ENCODE assay signal across 17 cellular contexts in the genomic region with DNA sequence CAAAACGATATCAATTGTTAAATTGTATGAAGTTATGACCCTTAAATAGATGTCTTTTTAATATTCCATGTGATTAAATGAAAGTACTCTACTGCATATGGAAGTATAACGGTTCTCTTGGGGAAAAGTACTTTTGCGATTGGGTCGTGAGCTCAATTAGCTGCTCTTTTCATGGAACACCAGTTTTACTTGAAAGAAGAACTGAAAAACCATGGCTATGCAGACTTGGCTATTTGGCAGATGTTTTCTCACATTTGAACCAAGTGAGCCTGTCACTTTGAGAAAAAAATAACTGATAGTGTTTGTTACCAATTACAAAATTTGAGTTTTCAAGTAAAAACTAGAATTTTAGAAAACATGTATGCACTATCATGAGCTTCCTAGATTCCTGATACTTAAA. TPM values are rescaled to one million over a fixed set of nuclear protein-coding genes. Genes with fewer than 3 reads are reported as not detected.
A peak's percentile ranks its signal among the peaks of the same experiment; 100 is the strongest.
DNase-seq lines count a peak whose midpoint lies in the region; ATAC-seq, FAIRE-seq and TF ChIP-seq lines count a peak whose summit lies in the region.
"Had no signal": no experiment of that assay in that cellular context is flagged by ENCODE, and none has a peak within 500 bp of the region (broad histone marks: within the 10 kb centered on the region; RNA-seq: fewer than 3 reads in every experiment).

No MANE protein-coding gene starts in this region.

- H3K27ac ChIP-seq in A549, result no peak overlapping the region
- H3K27ac ChIP-seq in OCI-LY3 (ENCODE audit: low read length), result peak overlapping the region; percentile 32
- H3K27ac ChIP-seq in K562 (ENCODE audit: extremely low read depth, low read depth, low read length), result no peak overlapping the region
- no peak overlapping the region for H3K27ac ChIP-seq in ascending aorta

- no TSS peak for BruUV-seq in K562 (replicated peaks; lab: Mats Ljungman, UMichigan)

- POLR2A ChIA-PET in A549 (lab: Yijun Ruan, JAX), result no interaction called here
- POLR2A ChIA-PET in K562 (lab: Yijun Ruan, JAX), result interaction anchor here (0.7 kb wide), 2 partner anchors 10 to 152 kb away, joined by 3 read pairs; no protein-coding TSS in a partner anchor

- H2AFZ ChIP-seq in OCI-LY3 (ENCODE audit: low read depth, low read length), result no peak overlapping the region
- no peak overlapping the region for H2AFZ ChIP-seq in K562 (ENCODE audit: low read depth, low read length)

- no peaks in the 10 kb centered on the region for H3K9me3 ChIP-seq in A549
- no peaks in the 10 kb centered on the region for H3K9me3 ChIP-seq in OCI-LY3 (ENCODE audit: insufficient read depth, low read length)
- no peaks in the 10 kb centered on the region for H3K9me3 ChIP-seq in K562 (replicated peaks; ENCODE audit: control insufficient read depth, insufficient read depth, low read depth, low read length)
- no peaks in the 10 kb centered on the region for H3K9me3 ChIP-seq in ascending aorta
- H3K9me3 ChIP-seq: Caco-2 had no signal

- intact Hi-C loops in K562 (cut with micrococcal nuclease) (no loop called here), ascending aorta (cut with DNase I) (no loop called here)

- H3K4me3 ChIP-seq in A549, result no peak overlapping the region
- peak overlapping the region; percentile 50 for H3K4me3 ChIP-seq in OCI-LY3 (ENCODE audit: low read length)
- H3K4me3 ChIP-seq in K562, result no peak overlapping the region
- H3K4me3 ChIP-seq in ascending aorta, result no peak overlapping the region

- H3K27me3 ChIP-seq in OCI-LY3 (ENCODE audit: low read depth, low read length), result peaks cover 22% of the 10 kb centered on the region
- peaks cover 2 to 25% of the 10 kb centered on the region in 2 experiments; a peak in 3 of 5 replicates for H3K27me3 ChIP-seq in K562 (ENCODE audit: control insufficient read depth in 2 of 2, insufficient read depth in 2 of 2, low read length in 2 of 2)
- H3K27me3 ChIP-seq in ascending aorta, result no peaks in the 10 kb centered on the region

- H3K9ac ChIP-seq in OCI-LY3 (ENCODE audit: low read length) (0 out of 2 replicates have a peak overlapping the region, but pooled peaks have one; percentile 9), K562 (ENCODE audit: insufficient read depth in 1 of 2, low read depth in 2 of 2, low read length in 2 of 2) (no peak overlapping the region)

- CTCF ChIA-PET in A549 (lab: Yijun Ruan, JAX), result interaction anchor here (0.8 to 18.2 kb wide), 5 partner anchors 20 to 61 kb away, joined by 3 to 203 read pairs (median 4); partner anchors contain the start of gene CCDC9B
- CTCF ChIA-PET in K562 (lab: Yijun Ruan, JAX; ENCODE audit: low intra/inter-chr PET ratio), result interaction anchor here (0.8 kb wide), 1 partner anchor 20 kb away, joined by 3 read pairs; no protein-coding TSS in a partner anchor

- H3K79me2 ChIP-seq in OCI-LY3 (ENCODE audit: low read length) (no peaks in the 10 kb centered on the region), K562 (ENCODE audit: control insufficient read depth, insufficient read depth, low read length) (no peaks in the 10 kb centered on the region)

- FAIRE-seq in A549 (lab: Jason Lieb, UNC) (no peak), K562 (lab: Jason Lieb, UNC) (no peak)

- H4K20me1 ChIP-seq in OCI-LY3 (ENCODE audit: insufficient read depth, low read length) (no peaks in the 10 kb centered on the region), K562 (replicated peaks; ENCODE audit: control insufficient read depth, insufficient read depth, low read length) (no peaks in the 10 kb centered on the region)

- no peak for TF ChIP-seq RAD21 in A549 (conservative IDR thresholded peaks at IDR 0.05 in 1 of 2, IDR thresholded peaks at IDR 0.05 in 1 of 2)
- no peak for TF ChIP-seq RAD21 in K562 (CRISPR knock-in tag; conservative IDR thresholded peaks at IDR 0.05 in 1 of 2, IDR thresholded peaks at IDR 0.05 in 1 of 2)

- peaks cover 6% of the 10 kb centered on the region; the same call in 1 of the 3 replicates for H3K4me1 ChIP-seq in A549
- H3K4me1 ChIP-seq in OCI-LY3 (ENCODE audit: low read length), result peaks cover 36% of the 10 kb centered on the region
- H3K4me1 ChIP-seq in K562 (replicated peaks in 1 of 2; ENCODE audit: control insufficient read depth in 2 of 2, insufficient read depth in 2 of 2, low read length in 2 of 2), result peaks cover 0 to 7% of the 10 kb centered on the region in 2 experiments; a peak in 3 of 5 replicates
- peaks cover 0 to 6% of the 10 kb centered on the region in 2 donors for H3K4me1 ChIP-seq in ascending aorta

- H3K36me3 ChIP-seq in OCI-LY3 (replicated peaks; ENCODE audit: low read depth, low read length), result no peaks in the 10 kb centered on the region
- H3K36me3 ChIP-seq in K562 (ENCODE audit: control insufficient read depth, insufficient read depth, low read length), result no peaks in the 10 kb centered on the region
- no peaks in the 10 kb centered on the region for H3K36me3 ChIP-seq in ascending aorta

- H3K4me2 ChIP-seq in A549 (no peak overlapping the region), OCI-LY3 (ENCODE audit: low read length) (peak overlapping the region; percentile 74), K562 (ENCODE audit: insufficient read depth, low read length) (no peak overlapping the region)

- ATAC-seq in A549 (no peak), K562 (no peak)

- TF ChIP-seq EP300 in A549 (IDR thresholded peaks at IDR 0.05) (no peak), K562 (IDR thresholded peaks at IDR 0.05; ENCODE audit: low read length) (no peak)

- in situ Hi-C loops in K562 (cut with MboI), result no loop called here

- no peak for TF ChIP-seq CTCF in A549 (IDR thresholded peaks at IDR 0.05)
- no peak for TF ChIP-seq CTCF in OCI-LY3 (IDR thresholded peaks at IDR 0.05; ENCODE audit: low read depth, low read length)
- no peak for TF ChIP-seq CTCF in K562 (IDR thresholded peaks at IDR 0.05 in 2 of 3, conservative IDR thresholded peaks at IDR 0.05 in 1 of 3; ENCODE audit: insufficient read depth in 2 of 3, low read depth in 1 of 3, low read length in 3 of 3)
- no peak for TF ChIP-seq CTCF in ascending aorta (IDR thresholded peaks at IDR 0.05)

- DNase-seq in A549 (ENCODE audit: low read depth in 1 of 2, low spot score in 1 of 2), result no peak
- DNase-seq in CD1c-positive myeloid dendritic cell (ENCODE audit: extremely low spot score), result peak; percentile 38
- DNase-seq in K562 (ENCODE audit: extremely low read depth in 1 of 4, low spot score in 3 of 4), result no peak
- DNase-seq in ascending aorta (ENCODE audit: low spot score in 2 of 2), result no peak
- DNase-seq in NCI-H2196 (lab: John Stamatoyannopoulos, UW; ENCODE audit: unreplicated experiment), result no peak
- DNase-seq in superior temporal gyrus (ENCODE audit: extremely low spot score), result no peak
- DNase-seq in NCI-H510A (lab: John Stamatoyannopoulos, UW), result no peak
- DNase-seq: 8988T; ACHN; Caco-2; CD8-positive, alpha-beta memory T cell; DMS53; GF-D8; HCEC 1CT had no signal

- H3K9me1 ChIP-seq in K562 (ENCODE audit: control insufficient read depth, insufficient read depth, low read length), result no peaks in the 10 kb centered on the region

- TF ChIP-seq POLR2A in A549 (IDR thresholded peaks at IDR 0.05; ENCODE audit: low read length) (no peak), K562 (conservative IDR thresholded peaks at IDR 0.05) (no peak)

- WGBS in A549 (ENCODE audit: missing lambda C conversion rate), result 49% methylated on average over 4 of the region's 4 CpGs
- 9% methylated on average over 4 of the region's 4 CpGs for WGBS in K562 (ENCODE audit: insufficient coverage, low coverage, missing lambda C conversion rate)

RNA-seq across cellular contexts. Expression of gene INAFM2, which starts 5.9 kb away (rescaled TPM):
- polyA plus RNA-seq in A549 (2011; rRNA removed) (2.8 and 3.5 TPM in 2 replicates), A549 (2017; fragmentation: RNase III; extraction: RNeasy Plus Mini Kit Qiagen cat#74134 plus additional on column Dnase treatment) (3.3 to 3.9 TPM (median 3.8 TPM) in 3 replicates), K562 (2011; rRNA removed) (26.7 and 27.9 TPM in 2 replicates), K562 (2014; fragmentation: Illumina TruSeq; extraction: Trizol) (20.3 and 25.5 TPM in 2 replicates), K562 (2014; fragmentation: Nextera tagmentation; extraction: Ambion mirVana) (10 to 100 TPM; 11.8 to 12.3 TPM), K562 (2014; rRNA removed) (27.2 and 28.2 TPM in 2 replicates)
- polyA plus RNA-seq in A549 (2012; cell fraction: cytosol; rRNA removed), result 0.98 and 1.6 TPM in 2 replicates
- 1.0 and 1.2 TPM in 2 replicates for polyA plus RNA-seq in A549 (2012; cell fraction: nucleus; rRNA removed)
- polyA minus RNA-seq in A549 (2011; rRNA and poly(A)+ RNA removed), result 0.74 and 1.2 TPM in 2 replicates
- 19.1 and 21.1 TPM in 2 replicates for total RNA-seq in K562 (2011; cell fraction: chromatin; rRNA removed; ENCODE audit: low replicate concordance)
- 18.6 and 23.8 TPM in 2 replicates for total RNA-seq in K562 (2011; cell fraction: nucleolus; rRNA removed)
- 30.2 and 44.3 TPM in 2 replicates for total RNA-seq in K562 (2011; cell fraction: nucleoplasm; rRNA removed)
- total RNA-seq in K562 (2014; rRNA removed) (27.1 and 27.8 TPM in 2 replicates), K562 (2014; rRNA removed; fragmentation: Illumina TruSeq; extraction: Trizol) (29.1 and 30.4 TPM in 2 replicates), K562 (2015; rRNA removed; fragmentation: Illumina TruSeq; extraction: Trizol) (29.4 and 32.1 TPM in 2 replicates), K562 (2021) (37.4 and 43.1 TPM in 2 replicates), ascending aorta (69.8 TPM)
- 12.9 and 15.5 TPM in 2 replicates for polyA plus RNA-seq in K562 (2011; cell fraction: cytosol; rRNA removed)
- 17.8 and 18.7 TPM in 2 replicates for polyA plus RNA-seq in K562 (2011; cell fraction: nucleus; rRNA removed)
- polyA plus RNA-seq in K562 (2012), result 20.1 and 23.2 TPM in 2 replicates
- polyA minus RNA-seq in K562 (2011; rRNA and poly(A)+ RNA removed), result 18.1 and 20.4 TPM in 2 replicates
- polyA minus RNA-seq in K562 (2011; cell fraction: cytosol; rRNA and poly(A)+ RNA removed), result 15.7 TPM in 2 replicates
- polyA minus RNA-seq in K562 (2011; cell fraction: nucleus; rRNA and poly(A)+ RNA removed), result 6.6 and 16.3 TPM in 2 replicates

RNA-seq across cellular contexts. Expression of gene PLCB2, which starts 9.8 kb away (rescaled TPM):
- polyA plus RNA-seq in A549 (2011; rRNA removed) (0.19 and 0.30 TPM in 2 replicates), A549 (2017; fragmentation: RNase III; extraction: RNeasy Plus Mini Kit Qiagen cat#74134 plus additional on column Dnase treatment) (0.38 to 0.58 TPM (median 0.49 TPM) in 3 replicates), K562 (2011; rRNA removed) (8.0 and 25.4 TPM in 2 replicates), K562 (2014; fragmentation: Illumina TruSeq; extraction: Trizol) (9.0 and 9.5 TPM in 2 replicates), K562 (2014; fragmentation: Nextera tagmentation; extraction: Ambion mirVana) (under 1 TPM; 0.37 to 0.59 TPM), K562 (2014; rRNA removed) (12.3 and 13.2 TPM in 2 replicates)
- polyA plus RNA-seq in A549 (2012; cell fraction: cytosol; rRNA removed), result 0.65 and 0.84 TPM in 2 replicates
- 0.98 and 1.1 TPM in 2 replicates for polyA plus RNA-seq in A549 (2012; cell fraction: nucleus; rRNA removed)
- polyA minus RNA-seq in A549 (2011; rRNA and poly(A)+ RNA removed), result 0.37 TPM in 1 of 2 replicates, not detected in the other
- 12.9 and 33.6 TPM in 2 replicates for total RNA-seq in K562 (2011; cell fraction: chromatin; rRNA removed; ENCODE audit: low replicate concordance)
- total RNA-seq in K562 (2011; cell fraction: nucleolus; rRNA removed), result 15.5 and 22.3 TPM in 2 replicates
- 11.8 and 13.5 TPM in 2 replicates for total RNA-seq in K562 (2011; cell fraction: nucleoplasm; rRNA removed)
- total RNA-seq in K562 (2014; rRNA removed) (6.9 and 7.1 TPM in 2 replicates), K562 (2014; rRNA removed; fragmentation: Illumina TruSeq; extraction: Trizol) (3.4 and 4.1 TPM in 2 replicates), K562 (2015; rRNA removed; fragmentation: Illumina TruSeq; extraction: Trizol) (10.0 and 10.8 TPM in 2 replicates), K562 (2021) (11.2 and 11.6 TPM in 2 replicates), ascending aorta (6.9 TPM)
- 10.9 and 18.6 TPM in 2 replicates for polyA plus RNA-seq in K562 (2011; cell fraction: cytosol; rRNA removed)
- polyA plus RNA-seq in K562 (2011; cell fraction: nucleus; rRNA removed), result 111 and 184 TPM in 2 replicates
- 14.5 and 45.8 TPM in 2 replicates for polyA plus RNA-seq in K562 (2012)
- polyA minus RNA-seq in K562 (2011; rRNA and poly(A)+ RNA removed), result 6.1 and 8.4 TPM in 2 replicates
- 5.0 and 9.4 TPM in 2 replicates for polyA minus RNA-seq in K562 (2011; cell fraction: cytosol; rRNA and poly(A)+ RNA removed)
- polyA minus RNA-seq in K562 (2011; cell fraction: nucleus; rRNA and poly(A)+ RNA removed), result 17.9 and 45.7 TPM in 2 replicates

RNA-seq across cellular contexts. Expression of gene CCDC9B, which starts 23.2 kb away (rescaled TPM):
- polyA plus RNA-seq in A549 (2011; rRNA removed) (1.9 and 2.8 TPM in 2 replicates), A549 (2017; fragmentation: RNase III; extraction: RNeasy Plus Mini Kit Qiagen cat#74134 plus additional on column Dnase treatment) (23.4 to 28.7 TPM (median 27.4 TPM) in 3 replicates), K562 (2011; rRNA removed) (0.04 TPM in 2 replicates), K562 (2014; fragmentation: Illumina TruSeq; extraction: Trizol) (0.16 and 0.17 TPM in 2 replicates), K562 (2014; fragmentation: Nextera tagmentation; extraction: Ambion mirVana) (under 1 TPM; 0.01 to 0.03 TPM), K562 (2014; rRNA removed) (0.05 and 0.15 TPM in 2 replicates)
- 1.5 and 1.8 TPM in 2 replicates for polyA plus RNA-seq in A549 (2012; cell fraction: cytosol; rRNA removed)
- polyA plus RNA-seq in A549 (2012; cell fraction: nucleus; rRNA removed), result 7.4 and 26.8 TPM in 2 replicates
- polyA minus RNA-seq in A549 (2011; rRNA and poly(A)+ RNA removed), result 8.3 and 9.8 TPM in 2 replicates
- total RNA-seq in K562 (2011; cell fraction: chromatin; rRNA removed; ENCODE audit: low replicate concordance), result 0.76 and 1.0 TPM in 2 replicates
- 0.79 and 0.83 TPM in 2 replicates for total RNA-seq in K562 (2011; cell fraction: nucleolus; rRNA removed)
- 0.44 and 0.84 TPM in 2 replicates for total RNA-seq in K562 (2011; cell fraction: nucleoplasm; rRNA removed)
- total RNA-seq in K562 (2014; rRNA removed) (0.08 TPM in 1 of 2 replicates, not detected in the other), K562 (2014; rRNA removed; fragmentation: Illumina TruSeq; extraction: Trizol) (0.36 and 0.38 TPM in 2 replicates), K562 (2015; rRNA removed; fragmentation: Illumina TruSeq; extraction: Trizol) (0.26 and 0.47 TPM in 2 replicates), K562 (2021) (0.33 and 0.56 TPM in 2 replicates), ascending aorta (55.8 TPM)
- polyA plus RNA-seq in K562 (2011; cell fraction: cytosol; rRNA removed), result 0.03 TPM in 1 of 2 replicates, not detected in the other
- polyA plus RNA-seq in K562 (2011; cell fraction: nucleus; rRNA removed), result 0.22 and 0.38 TPM in 2 replicates
- 0.35 and 1.3 TPM in 2 replicates for polyA plus RNA-seq in K562 (2012)
- 0.06 and 0.07 TPM in 2 replicates for polyA minus RNA-seq in K562 (2011; rRNA and poly(A)+ RNA removed)
- not detected in 2 replicates for polyA minus RNA-seq in K562 (2011; cell fraction: cytosol; rRNA and poly(A)+ RNA removed)
- 0.54 and 1.6 TPM in 2 replicates for polyA minus RNA-seq in K562 (2011; cell fraction: nucleus; rRNA and poly(A)+ RNA removed)

RNA-seq across cellular contexts. Expression of gene PHGR1, which starts 33.3 kb away (rescaled TPM):
- not detected in 2 replicates for polyA plus RNA-seq in A549 (2011; rRNA removed)
- polyA plus RNA-seq in A549 (2012; cell fraction: cytosol; rRNA removed), result not detected in 2 replicates
- polyA plus RNA-seq in A549 (2012; cell fraction: nucleus; rRNA removed), result not detected in 2 replicates
- polyA plus RNA-seq in A549 (2017; fragmentation: RNase III; extraction: RNeasy Plus Mini Kit Qiagen cat#74134 plus additional on column Dnase treatment), result not detected in 3 replicates
- not detected in 2 replicates for polyA minus RNA-seq in A549 (2011; rRNA and poly(A)+ RNA removed)
- total RNA-seq in K562 (2011; cell fraction: chromatin; rRNA removed; ENCODE audit: low replicate concordance), result not detected in 2 replicates
- not detected in 2 replicates for total RNA-seq in K562 (2011; cell fraction: nucleolus; rRNA removed)
- total RNA-seq in K562 (2011; cell fraction: nucleoplasm; rRNA removed), result not detected in 2 replicates
- not detected in 2 replicates for total RNA-seq in K562 (2014; rRNA removed)
- not detected in 2 replicates for total RNA-seq in K562 (2014; rRNA removed; fragmentation: Illumina TruSeq; extraction: Trizol)
- total RNA-seq in K562 (2015; rRNA removed; fragmentation: Illumina TruSeq; extraction: Trizol), result not detected in 2 replicates
- total RNA-seq in K562 (2021), result 0.65 TPM in 1 of 2 replicates, not detected in the other
- not detected in 2 replicates for polyA plus RNA-seq in K562 (2011; rRNA removed)
- not detected in 2 replicates for polyA plus RNA-seq in K562 (2011; cell fraction: cytosol; rRNA removed)
- polyA plus RNA-seq in K562 (2011; cell fraction: nucleus; rRNA removed), result not detected in 2 replicates
- not detected in 2 replicates for polyA plus RNA-seq in K562 (2012)
- not detected in 2 replicates for polyA plus RNA-seq in K562 (2014; fragmentation: Illumina TruSeq; extraction: Trizol)
- not detected for polyA plus RNA-seq in K562 (2014; fragmentation: Nextera tagmentation; extraction: Ambion mirVana)
- not detected in 2 replicates for polyA plus RNA-seq in K562 (2014; rRNA removed)
- not detected in 2 replicates for polyA minus RNA-seq in K562 (2011; rRNA and poly(A)+ RNA removed)
- not detected in 2 replicates for polyA minus RNA-seq in K562 (2011; cell fraction: cytosol; rRNA and poly(A)+ RNA removed)
- polyA minus RNA-seq in K562 (2011; cell fraction: nucleus; rRNA and poly(A)+ RNA removed), result not detected in 2 replicates
- not detected for total RNA-seq in ascending aorta
- total RNA-seq: CD8-positive, alpha-beta memory T cell; H4 had no signal
- polyA plus RNA-seq: CD14-positive monocyte; CD8-positive, alpha-beta memory T cell had no signal

RNA-seq across cellular contexts. Expression of gene ANKRD63, which starts 34.7 kb away (rescaled TPM):
- polyA plus RNA-seq in A549 (2011; rRNA removed) (not detected in 2 replicates), A549 (2017; fragmentation: RNase III; extraction: RNeasy Plus Mini Kit Qiagen cat#74134 plus additional on column Dnase treatment) (0.08 to 0.25 TPM (median 0.10 TPM) in 3 replicates), K562 (2011; rRNA removed) (0.19 TPM in 1 of 2 replicates, not detected in the other), K562 (2014; fragmentation: Illumina TruSeq; extraction: Trizol) (not detected in 2 replicates), K562 (2014; fragmentation: Nextera tagmentation; extraction: Ambion mirVana) (not detected), K562 (2014; rRNA removed) (0.63 and 1.3 TPM in 2 replicates)
- 0.12 and 0.29 TPM in 2 replicates for polyA plus RNA-seq in A549 (2012; cell fraction: cytosol; rRNA removed)
- 0.40 and 0.96 TPM in 2 replicates for polyA plus RNA-seq in A549 (2012; cell fraction: nucleus; rRNA removed)
- not detected in 2 replicates for polyA minus RNA-seq in A549 (2011; rRNA and poly(A)+ RNA removed)
- total RNA-seq in K562 (2011; cell fraction: chromatin; rRNA removed; ENCODE audit: low replicate concordance), result 1.5 TPM in 1 of 2 replicates, not detected in the other
- total RNA-seq in K562 (2011; cell fraction: nucleolus; rRNA removed), result 0.92 and 2.5 TPM in 2 replicates
- not detected in 2 replicates for total RNA-seq in K562 (2011; cell fraction: nucleoplasm; rRNA removed)
- total RNA-seq in K562 (2014; rRNA removed) (2.0 and 2.5 TPM in 2 replicates), K562 (2014; rRNA removed; fragmentation: Illumina TruSeq; extraction: Trizol) (not detected in 2 replicates), K562 (2015; rRNA removed; fragmentation: Illumina TruSeq; extraction: Trizol) (not detected in 2 replicates), K562 (2021) (1.8 and 2.5 TPM in 2 replicates), ascending aorta (not detected)
- 0.24 and 2.1 TPM in 2 replicates for polyA plus RNA-seq in K562 (2011; cell fraction: cytosol; rRNA removed)
- 2.7 and 5.3 TPM in 2 replicates for polyA plus RNA-seq in K562 (2011; cell fraction: nucleus; rRNA removed)
- polyA plus RNA-seq in K562 (2012), result 0.60 and 1.1 TPM in 2 replicates
- polyA minus RNA-seq in K562 (2011; rRNA and poly(A)+ RNA removed), result not detected in 2 replicates
- 1.5 and 3.5 TPM in 2 replicates for polyA minus RNA-seq in K562 (2011; cell fraction: cytosol; rRNA and poly(A)+ RNA removed)
- polyA minus RNA-seq in K562 (2011; cell fraction: nucleus; rRNA and poly(A)+ RNA removed), result 3.4 and 3.7 TPM in 2 replicates
- total RNA-seq: CD8-positive, alpha-beta memory T cell had no signal
- polyA plus RNA-seq: CD14-positive monocyte; CD8-positive, alpha-beta memory T cell had no signal

Comparison
In these comparisons a context has a peak if more than half of its experiments do, and no peak if none do; other contexts are left out.
1. RNA of gene CCDC9B, which starts 23.2 kb away (total RNA-seq): 55.8 TPM in ascending aorta (single experiment); 0.08 to 1.0 TPM in K562; every median in the first group is over 10 times any median in the second.
2. Of the 35 proteins assayed by ChIP-seq in both K562 and A549: peak only in K562: none; only in A549: none; in both: CBX8; in neither: 34.